ENCODE assay signal across 1 cellular context in genomic region chr1:227486559-227486958, GRCh38.
TF ChIP-seq lines count a peak whose summit lies in the region.

No MANE protein-coding gene starts in this region.

TF ChIP-seq in GM12878, 131 proteins besides CTCF, POLR2A, EP300 and RAD21 (continued from another document):
- TF ChIP-seq RUNX3 (IDR thresholded peaks at IDR 0.05; ENCODE audit: low read length) = 0 out of 2 replicates have a peak, but pooled peaks have one; percentile 13
- TF ChIP-seq USF1 (IDR thresholded peaks at IDR 0.05; ENCODE audit: borderline replicate concordance, extremely low read length, insufficient read depth, low read depth, low read length) = no peak
- TF ChIP-seq ZNF687 (IDR thresholded peaks at IDR 0.05) = 0 out of 2 replicates have a peak, but pooled peaks have one; percentile 46
- peak; percentile 73 for TF ChIP-seq IKZF1 (conservative IDR thresholded peaks at IDR 0.05)
- no peak for TF ChIP-seq SRF (IDR thresholded peaks at IDR 0.05; ENCODE audit: low read depth in 2 of 2, low read length in 2 of 2)
- peak; percentile 84 for TF ChIP-seq MTA2 (IDR thresholded peaks at IDR 0.05; ENCODE audit: low read depth)
- TF ChIP-seq BMI1 (IDR thresholded peaks at IDR 0.05; ENCODE audit: borderline replicate concordance) = 0 out of 2 replicates have a peak, but pooled peaks have one; percentile 18
- TF ChIP-seq IRF4 (IDR thresholded peaks at IDR 0.05; ENCODE audit: low read depth, low read length) = 0 out of 2 replicates have a peak, but pooled peaks have one; percentile 25
- TF ChIP-seq IKZF2 (IDR thresholded peaks at IDR 0.05) = peak; percentile 78 to 82
- TF ChIP-seq RFX5 (IDR thresholded peaks at IDR 0.05; ENCODE audit: low read depth, low read length) = no peak
- TF ChIP-seq TARDBP (IDR thresholded peaks at IDR 0.05; ENCODE audit: borderline replicate concordance) = no peak
- TF ChIP-seq SUZ12 (IDR thresholded peaks at IDR 0.05; ENCODE audit: unreplicated experiment) = no peak
- no peak for TF ChIP-seq BCL11A (IDR thresholded peaks at IDR 0.05; ENCODE audit: low read depth, low read length)
- 0 out of 2 replicates have a peak, but pooled peaks have one; percentile 33 for TF ChIP-seq NBN (IDR thresholded peaks at IDR 0.05)
- TF ChIP-seq MEF2B (IDR thresholded peaks at IDR 0.05; ENCODE audit: partially characterized antibody, poor library complexity, severe bottlenecking) = peak; percentile 28
- no peak for TF ChIP-seq SREBF2 (IDR thresholded peaks at IDR 0.05; ENCODE audit: low read length)
- TF ChIP-seq ZNF592 (IDR thresholded peaks at IDR 0.05) = no peak
- peak; percentile 81 for TF ChIP-seq SPI1 (IDR thresholded peaks at IDR 0.05; ENCODE audit: borderline replicate concordance, insufficient read depth, low read depth, low read length)
- TF ChIP-seq NFYA (IDR thresholded peaks at IDR 0.05; ENCODE audit: borderline replicate concordance, low read depth, low read length) = no peak
- TF ChIP-seq ATF2 (IDR thresholded peaks at IDR 0.05; ENCODE audit: low read length) = no peak
- peak; percentile 86 for TF ChIP-seq RELB (IDR thresholded peaks at IDR 0.05; ENCODE audit: low read depth)
- no peak for TF ChIP-seq CBFB (IDR thresholded peaks at IDR 0.05; ENCODE audit: low read depth)
- TF ChIP-seq BACH1 (IDR thresholded peaks at IDR 0.05; ENCODE audit: borderline replicate concordance) = peak; percentile 19; the same call in 1 of the 2 replicates
- no peak for TF ChIP-seq STAT1 (conservative IDR thresholded peaks at IDR 0.05)
- TF ChIP-seq REST (IDR thresholded peaks at IDR 0.05; ENCODE audit: low read depth, low read length) = no peak
- TF ChIP-seq ATF7 (IDR thresholded peaks at IDR 0.05; ENCODE audit: low read depth) = peak; percentile 36; the same call in 1 of the 2 replicates
